Comparison of ENCODE assay signal across 1 cellular context in the genomic region with DNA sequence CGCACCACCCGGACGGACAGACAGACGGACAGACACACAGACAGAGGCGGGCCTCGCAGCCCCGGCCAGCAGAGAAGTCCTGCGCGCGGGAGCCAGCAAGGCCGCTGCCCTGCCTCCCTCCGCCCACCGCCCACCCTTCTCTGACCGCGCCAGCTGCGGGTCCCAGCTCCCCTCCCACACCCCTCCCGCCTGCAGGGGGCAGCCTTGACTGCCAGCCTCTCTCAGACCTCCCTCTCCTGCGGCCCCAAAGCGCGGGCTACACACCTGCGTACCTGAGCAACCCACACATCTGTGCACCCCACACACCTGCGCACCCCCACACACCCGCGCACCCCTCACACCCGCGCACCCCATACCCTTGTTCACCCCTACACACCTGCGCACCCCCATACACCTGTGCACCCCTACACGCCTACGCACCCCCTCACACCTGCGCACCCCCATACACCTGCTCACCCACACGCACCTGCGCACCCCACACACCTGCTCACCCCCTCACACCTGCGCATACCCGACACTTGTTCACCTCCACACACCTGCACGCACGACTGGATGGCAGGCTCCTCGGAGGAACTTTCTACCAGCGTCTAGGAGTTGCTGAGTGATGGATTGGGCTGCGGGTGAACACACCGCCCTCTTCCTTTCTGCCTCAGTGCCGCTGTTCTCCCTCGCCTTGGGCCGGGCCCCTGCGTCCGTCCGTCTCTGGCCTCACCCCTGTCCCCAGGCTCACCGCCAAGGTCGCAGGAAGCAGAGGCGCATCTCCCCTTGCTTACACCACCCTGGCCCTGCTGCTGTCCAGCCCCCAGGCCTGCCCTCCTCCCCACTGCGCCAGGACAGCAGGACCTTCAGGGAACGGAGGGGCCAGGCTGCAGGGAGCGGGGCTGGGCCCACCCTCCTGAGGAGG.
A peak's percentile ranks its signal among the peaks of the same experiment; 100 is the strongest.
TF ChIP-seq lines count a peak whose summit lies in the region.

No MANE protein-coding gene starts in this region.

TF ChIP-seq in HEK293, 187 proteins besides CTCF, POLR2A, EP300 and RAD21 (continued from another document):
- no peak for TF ChIP-seq MYNN (tag by site-specific recombination; IDR thresholded peaks at IDR 0.05; ENCODE audit: borderline replicate concordance)
- TF ChIP-seq, protein P1, sequence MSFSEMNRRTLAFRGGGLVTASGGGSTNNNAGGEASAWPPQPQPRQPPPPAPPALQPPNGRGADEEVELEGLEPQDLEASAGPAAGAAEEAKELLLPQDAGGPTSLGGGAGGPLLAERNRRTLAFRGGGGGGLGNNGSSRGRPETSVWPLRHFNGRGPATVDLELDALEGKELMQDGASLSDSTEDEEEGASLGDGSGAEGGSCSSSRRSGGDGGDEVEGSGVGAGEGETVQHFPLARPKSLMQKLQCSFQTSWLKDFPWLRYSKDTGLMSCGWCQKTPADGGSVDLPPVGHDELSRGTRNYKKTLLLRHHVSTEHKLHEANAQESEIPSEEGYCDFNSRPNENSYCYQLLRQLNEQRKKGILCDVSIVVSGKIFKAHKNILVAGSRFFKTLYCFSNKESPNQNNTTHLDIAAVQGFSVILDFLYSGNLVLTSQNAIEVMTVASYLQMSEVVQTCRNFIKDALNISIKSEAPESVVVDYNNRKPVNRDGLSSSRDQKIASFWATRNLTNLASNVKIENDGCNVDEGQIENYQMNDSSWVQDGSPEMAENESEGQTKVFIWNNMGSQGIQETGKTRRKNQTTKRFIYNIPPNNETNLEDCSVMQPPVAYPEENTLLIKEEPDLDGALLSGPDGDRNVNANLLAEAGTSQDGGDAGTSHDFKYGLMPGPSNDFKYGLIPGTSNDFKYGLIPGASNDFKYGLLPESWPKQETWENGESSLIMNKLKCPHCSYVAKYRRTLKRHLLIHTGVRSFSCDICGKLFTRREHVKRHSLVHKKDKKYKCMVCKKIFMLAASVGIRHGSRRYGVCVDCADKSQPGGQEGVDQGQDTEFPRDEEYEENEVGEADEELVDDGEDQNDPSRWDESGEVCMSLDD (tag by site-specific recombination; IDR thresholded peaks at IDR 0.05), result peak; percentile 91
- TF ChIP-seq ZNF404 (tag by site-specific recombination; IDR thresholded peaks at IDR 0.05), result no peak
- no peak for TF ChIP-seq ZIC2 (tag by site-specific recombination; IDR thresholded peaks at IDR 0.05)
TF ChIP-seq in HEK293: peak in this region for 4.
